In the genomic region with DNA sequence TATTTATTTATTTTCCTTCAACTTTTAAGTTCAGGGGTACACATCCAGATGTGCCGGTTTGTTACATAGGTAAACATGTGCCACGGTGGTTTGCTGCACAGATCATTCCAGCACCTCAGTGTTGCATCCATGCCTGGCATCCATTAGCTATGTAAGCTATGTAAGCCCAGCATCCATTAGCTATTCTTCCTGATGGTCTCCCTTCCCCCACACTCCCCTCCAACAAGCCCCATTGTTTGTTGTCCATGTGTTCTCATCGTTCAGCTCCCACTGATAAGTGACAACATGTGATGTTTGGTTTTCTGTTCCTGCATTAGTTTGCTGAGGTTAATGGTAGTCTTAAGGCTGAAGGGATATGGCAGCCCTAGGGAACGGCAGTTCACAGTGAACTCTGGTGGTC, we compare ENCODE assay signal across 1 cellular context.
TF ChIP-seq lines count a peak whose summit lies in the region.

No MANE protein-coding gene starts in this region.

TF ChIP-seq in GM23338, 12 proteins besides CTCF, POLR2A, EP300 and RAD21:
- no peak for TF ChIP-seq CREB1 (CRISPR knock-in tag; IDR thresholded peaks at IDR 0.05; ENCODE audit: low read depth)
- no peak for TF ChIP-seq EZH2 (IDR thresholded peaks at IDR 0.05; ENCODE audit: low read depth, unreplicated experiment)
- TF ChIP-seq, protein P1, sequence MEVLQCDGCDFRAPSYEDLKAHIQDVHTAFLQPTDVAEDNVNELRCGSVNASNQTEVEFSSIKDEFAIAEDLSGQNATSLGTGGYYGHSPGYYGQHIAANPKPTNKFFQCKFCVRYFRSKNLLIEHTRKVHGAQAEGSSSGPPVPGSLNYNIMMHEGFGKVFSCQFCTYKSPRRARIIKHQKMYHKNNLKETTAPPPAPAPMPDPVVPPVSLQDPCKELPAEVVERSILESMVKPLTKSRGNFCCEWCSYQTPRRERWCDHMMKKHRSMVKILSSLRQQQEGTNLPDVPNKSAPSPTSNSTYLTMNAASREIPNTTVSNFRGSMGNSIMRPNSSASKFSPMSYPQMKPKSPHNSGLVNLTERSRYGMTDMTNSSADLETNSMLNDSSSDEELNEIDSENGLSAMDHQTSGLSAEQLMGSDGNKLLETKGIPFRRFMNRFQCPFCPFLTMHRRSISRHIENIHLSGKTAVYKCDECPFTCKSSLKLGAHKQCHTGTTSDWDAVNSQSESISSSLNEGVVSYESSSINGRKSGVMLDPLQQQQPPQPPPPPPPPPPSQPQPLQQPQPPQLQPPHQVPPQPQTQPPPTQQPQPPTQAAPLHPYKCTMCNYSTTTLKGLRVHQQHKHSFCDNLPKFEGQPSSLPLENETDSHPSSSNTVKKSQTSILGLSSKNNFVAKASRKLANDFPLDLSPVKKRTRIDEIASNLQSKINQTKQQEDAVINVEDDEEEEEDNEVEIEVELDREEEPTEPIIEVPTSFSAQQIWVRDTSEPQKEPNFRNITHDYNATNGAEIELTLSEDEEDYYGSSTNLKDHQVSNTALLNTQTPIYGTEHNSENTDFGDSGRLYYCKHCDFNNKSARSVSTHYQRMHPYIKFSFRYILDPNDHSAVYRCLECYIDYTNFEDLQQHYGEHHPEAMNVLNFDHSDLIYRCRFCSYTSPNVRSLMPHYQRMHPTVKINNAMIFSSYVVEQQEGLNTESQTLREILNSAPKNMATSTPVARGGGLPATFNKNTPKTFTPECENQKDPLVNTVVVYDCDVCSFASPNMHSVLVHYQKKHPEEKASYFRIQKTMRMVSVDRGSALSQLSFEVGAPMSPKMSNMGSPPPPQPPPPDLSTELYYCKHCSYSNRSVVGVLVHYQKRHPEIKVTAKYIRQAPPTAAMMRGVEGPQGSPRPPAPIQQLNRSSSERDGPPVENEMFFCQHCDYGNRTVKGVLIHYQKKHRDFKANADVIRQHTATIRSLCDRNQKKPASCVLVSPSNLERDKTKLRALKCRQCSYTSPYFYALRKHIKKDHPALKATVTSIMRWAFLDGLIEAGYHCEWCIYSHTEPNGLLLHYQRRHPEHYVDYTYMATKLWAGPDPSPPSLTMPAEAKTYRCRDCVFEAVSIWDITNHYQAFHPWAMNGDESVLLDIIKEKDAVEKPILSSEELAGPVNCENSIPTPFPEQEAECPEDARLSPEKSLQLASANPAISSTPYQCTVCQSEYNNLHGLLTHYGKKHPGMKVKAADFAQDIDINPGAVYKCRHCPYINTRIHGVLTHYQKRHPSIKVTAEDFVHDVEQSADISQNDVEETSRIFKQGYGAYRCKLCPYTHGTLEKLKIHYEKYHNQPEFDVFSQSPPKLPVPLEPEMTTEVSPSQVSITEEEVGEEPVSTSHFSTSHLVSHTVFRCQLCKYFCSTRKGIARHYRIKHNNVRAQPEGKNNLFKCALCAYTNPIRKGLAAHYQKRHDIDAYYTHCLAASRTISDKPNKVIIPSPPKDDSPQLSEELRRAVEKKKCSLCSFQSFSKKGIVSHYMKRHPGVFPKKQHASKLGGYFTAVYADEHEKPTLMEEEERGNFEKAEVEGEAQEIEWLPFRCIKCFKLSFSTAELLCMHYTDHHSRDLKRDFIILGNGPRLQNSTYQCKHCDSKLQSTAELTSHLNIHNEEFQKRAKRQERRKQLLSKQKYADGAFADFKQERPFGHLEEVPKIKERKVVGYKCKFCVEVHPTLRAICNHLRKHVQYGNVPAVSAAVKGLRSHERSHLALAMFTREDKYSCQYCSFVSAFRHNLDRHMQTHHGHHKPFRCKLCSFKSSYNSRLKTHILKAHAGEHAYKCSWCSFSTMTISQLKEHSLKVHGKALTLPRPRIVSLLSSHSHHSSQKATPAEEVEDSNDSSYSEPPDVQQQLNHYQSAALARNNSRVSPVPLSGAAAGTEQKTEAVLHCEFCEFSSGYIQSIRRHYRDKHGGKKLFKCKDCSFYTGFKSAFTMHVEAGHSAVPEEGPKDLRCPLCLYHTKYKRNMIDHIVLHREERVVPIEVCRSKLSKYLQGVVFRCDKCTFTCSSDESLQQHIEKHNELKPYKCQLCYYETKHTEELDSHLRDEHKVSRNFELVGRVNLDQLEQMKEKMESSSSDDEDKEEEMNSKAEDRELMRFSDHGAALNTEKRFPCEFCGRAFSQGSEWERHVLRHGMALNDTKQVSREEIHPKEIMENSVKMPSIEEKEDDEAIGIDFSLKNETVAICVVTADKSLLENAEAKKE (CRISPR knock-in tag; IDR thresholded peaks at IDR 0.05), result no peak
- TF ChIP-seq, protein P2, sequence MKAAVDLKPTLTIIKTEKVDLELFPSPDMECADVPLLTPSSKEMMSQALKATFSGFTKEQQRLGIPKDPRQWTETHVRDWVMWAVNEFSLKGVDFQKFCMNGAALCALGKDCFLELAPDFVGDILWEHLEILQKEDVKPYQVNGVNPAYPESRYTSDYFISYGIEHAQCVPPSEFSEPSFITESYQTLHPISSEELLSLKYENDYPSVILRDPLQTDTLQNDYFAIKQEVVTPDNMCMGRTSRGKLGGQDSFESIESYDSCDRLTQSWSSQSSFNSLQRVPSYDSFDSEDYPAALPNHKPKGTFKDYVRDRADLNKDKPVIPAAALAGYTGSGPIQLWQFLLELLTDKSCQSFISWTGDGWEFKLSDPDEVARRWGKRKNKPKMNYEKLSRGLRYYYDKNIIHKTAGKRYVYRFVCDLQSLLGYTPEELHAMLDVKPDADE (IDR thresholded peaks at IDR 0.05), result no peak
- TF ChIP-seq POLR2AphosphoS5 (IDR thresholded peaks at IDR 0.05; ENCODE audit: low read depth), result no peak
- no peak for TF ChIP-seq ZNF331 (CRISPR knock-in tag; IDR thresholded peaks at IDR 0.05; ENCODE audit: low read depth)
- no peak for TF ChIP-seq JUNB (IDR thresholded peaks at IDR 0.05; ENCODE audit: unreplicated experiment)
- TF ChIP-seq EZH2phosphoT487 (IDR thresholded peaks at IDR 0.05; ENCODE audit: unreplicated experiment), result no peak
- no peak for TF ChIP-seq NANOG (IDR thresholded peaks at IDR 0.05; ENCODE audit: borderline replicate concordance)
- no peak for TF ChIP-seq ZNF114 (CRISPR knock-in tag; IDR thresholded peaks at IDR 0.05)
- TF ChIP-seq STAT1 (IDR thresholded peaks at IDR 0.05; ENCODE audit: unreplicated experiment), result no peak
- TF ChIP-seq, protein P3, sequence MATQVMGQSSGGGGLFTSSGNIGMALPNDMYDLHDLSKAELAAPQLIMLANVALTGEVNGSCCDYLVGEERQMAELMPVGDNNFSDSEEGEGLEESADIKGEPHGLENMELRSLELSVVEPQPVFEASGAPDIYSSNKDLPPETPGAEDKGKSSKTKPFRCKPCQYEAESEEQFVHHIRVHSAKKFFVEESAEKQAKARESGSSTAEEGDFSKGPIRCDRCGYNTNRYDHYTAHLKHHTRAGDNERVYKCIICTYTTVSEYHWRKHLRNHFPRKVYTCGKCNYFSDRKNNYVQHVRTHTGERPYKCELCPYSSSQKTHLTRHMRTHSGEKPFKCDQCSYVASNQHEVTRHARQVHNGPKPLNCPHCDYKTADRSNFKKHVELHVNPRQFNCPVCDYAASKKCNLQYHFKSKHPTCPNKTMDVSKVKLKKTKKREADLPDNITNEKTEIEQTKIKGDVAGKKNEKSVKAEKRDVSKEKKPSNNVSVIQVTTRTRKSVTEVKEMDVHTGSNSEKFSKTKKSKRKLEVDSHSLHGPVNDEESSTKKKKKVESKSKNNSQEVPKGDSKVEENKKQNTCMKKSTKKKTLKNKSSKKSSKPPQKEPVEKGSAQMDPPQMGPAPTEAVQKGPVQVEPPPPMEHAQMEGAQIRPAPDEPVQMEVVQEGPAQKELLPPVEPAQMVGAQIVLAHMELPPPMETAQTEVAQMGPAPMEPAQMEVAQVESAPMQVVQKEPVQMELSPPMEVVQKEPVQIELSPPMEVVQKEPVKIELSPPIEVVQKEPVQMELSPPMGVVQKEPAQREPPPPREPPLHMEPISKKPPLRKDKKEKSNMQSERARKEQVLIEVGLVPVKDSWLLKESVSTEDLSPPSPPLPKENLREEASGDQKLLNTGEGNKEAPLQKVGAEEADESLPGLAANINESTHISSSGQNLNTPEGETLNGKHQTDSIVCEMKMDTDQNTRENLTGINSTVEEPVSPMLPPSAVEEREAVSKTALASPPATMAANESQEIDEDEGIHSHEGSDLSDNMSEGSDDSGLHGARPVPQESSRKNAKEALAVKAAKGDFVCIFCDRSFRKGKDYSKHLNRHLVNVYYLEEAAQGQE (IDR thresholded peaks at IDR 0.05; ENCODE audit: unreplicated experiment), result no peak
